31 cellular contexts compared by ENCODE assay signal in the genomic region with DNA sequence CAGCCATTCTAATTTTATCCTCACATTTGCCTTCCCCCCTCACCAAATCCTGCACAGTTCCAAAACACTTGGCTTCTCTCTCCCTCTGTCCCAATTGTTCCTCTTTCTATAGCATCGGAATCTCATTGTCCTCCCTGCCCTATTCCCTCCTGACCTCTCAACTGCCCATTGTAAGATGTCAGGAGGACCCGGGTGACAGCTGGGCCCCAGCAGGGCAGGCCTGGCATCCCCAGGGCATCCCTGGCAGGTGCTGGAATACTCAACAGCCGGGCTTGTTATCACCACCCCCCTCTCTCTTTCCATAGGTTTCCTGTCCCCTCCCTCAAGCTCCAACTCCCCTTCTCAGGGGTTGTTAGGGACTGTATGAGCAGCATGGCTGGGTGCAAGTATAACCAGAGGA. TPM values are rescaled to one million over a fixed set of nuclear protein-coding genes. Genes with fewer than 3 reads are reported as not detected.
"Had no signal": no experiment of that assay in that cellular context is flagged by ENCODE, and none has a peak within 500 bp of the region (broad histone marks: within the 10 kb centered on the region; RNA-seq: fewer than 3 reads in every experiment).

No MANE protein-coding gene starts in this region.

- H3K4me1 ChIP-seq: adrenal gland, breast epithelium, SJCRH30 had no signal

- H3K9me3 Mint-ChIP-seq: activated CD4-positive, alpha-beta memory T cell treated with anti-CD3 and anti-CD28 coated beads for 36 hours had no signal

- H3K27me3 ChIP-seq: adrenal gland, body of pancreas, SJCRH30 had no signal

- H3K36me3 Mint-ChIP-seq: activated CD4-positive, alpha-beta memory T cell treated with anti-CD3 and anti-CD28 coated beads for 36 hours had no signal

- H3K4me3 Mint-ChIP-seq: activated CD4-positive, alpha-beta memory T cell treated with anti-CD3 and anti-CD28 coated beads for 36 hours had no signal

- H3K36me3 ChIP-seq: adrenal gland, breast epithelium, MG63, SJCRH30 had no signal

- ATAC-seq: body of pancreas, Panc1 had no signal

- H3K27ac ChIP-seq: adrenal gland, body of pancreas, breast epithelium, SJCRH30, SK-N-MC had no signal

- H3K4me3 ChIP-seq: adrenal gland, body of pancreas, breast epithelium, MG63, SJCRH30, SK-N-MC had no signal

- H3K9me3 ChIP-seq: adrenal gland, body of pancreas, breast epithelium, MG63, SJCRH30 had no signal

- H3K27ac Mint-ChIP-seq: activated CD4-positive, alpha-beta memory T cell treated with anti-CD3 and anti-CD28 coated beads for 36 hours had no signal

- DNase-seq: activated CD4-positive, alpha-beta memory T cell treated with anti-CD3 and anti-CD28 coated beads for 36 hours; activated CD4-positive, alpha-beta T cell treated with anti-CD3 and anti-CD28 coated beads, Interleukin-2, amount 50 U/mL, for 1 hour; activated CD8-positive, alpha-beta memory T cell treated with anti-CD3 and anti-CD28 coated beads, Interleukin-2, amount 50 U/mL, for 4 hours; activated effector memory CD4-positive, alpha-beta T cell treated with Interleukin-2 at 50 U/mL for 16 hours; activated naive CD4-positive, alpha-beta T cell treated with anti-CD3 and anti-CD28 coated beads, Interleukin-2, amount 50 U/mL, for 16 hours; activated T-cell treated with anti-CD3 and anti-CD28 coated beads for 4 hours; activated T-cell treated with anti-CD3 and anti-CD28 coated beads, Interleukin-2, amount 50 U/mL, for 48 hours; adrenal gland; body of pancreas; Kasumi-1; KG1; MG63; NCI-H1048; NCI-H1436; NCI-H187; NCI-H2029 treated with DMSO at 0.1 percent for 48 hours; NCI-H2227 treated with DMSO at 0.1 percent for 48 hours; NCI-H446; NCI-H510A treated with DMSO at 0.1 percent for 48 hours; NCI-H526 treated with DMSO at 0.1 percent for 48 hours; SHP77; SJCRH30; T1000 had no signal

RNA-seq across cellular contexts. Expression of a gene that starts 20.0 kb away (rescaled TPM):
- total RNA-seq: activated CD4-positive, alpha-beta memory T cell treated with anti-CD3 and anti-CD28 coated beads for 36 hours; astrocyte; body of pancreas; breast epithelium; cardiac septum; RPMI7951; SJCRH30; T-helper 1 cell treated with Interleukin-12 subunit alpha and Interleukin-12 subunit beta and Interleukin-4 antibody, amounts not matched to agents 30 ng/mL and 1 ng/mL, for 36 hours; T-helper 2 cell treated with Interferon-gamma antibody and Interleukin-4, amounts not matched to agents 100 ng/mL and 5 ng/mL, for 36 hours had no signal

RNA-seq across cellular contexts. Expression of a gene that starts 55.2 kb away (rescaled TPM):
- total RNA-seq: body of pancreas, SJCRH30 had no signal
